10 cellular contexts compared by ENCODE assay signal in the genomic region with DNA sequence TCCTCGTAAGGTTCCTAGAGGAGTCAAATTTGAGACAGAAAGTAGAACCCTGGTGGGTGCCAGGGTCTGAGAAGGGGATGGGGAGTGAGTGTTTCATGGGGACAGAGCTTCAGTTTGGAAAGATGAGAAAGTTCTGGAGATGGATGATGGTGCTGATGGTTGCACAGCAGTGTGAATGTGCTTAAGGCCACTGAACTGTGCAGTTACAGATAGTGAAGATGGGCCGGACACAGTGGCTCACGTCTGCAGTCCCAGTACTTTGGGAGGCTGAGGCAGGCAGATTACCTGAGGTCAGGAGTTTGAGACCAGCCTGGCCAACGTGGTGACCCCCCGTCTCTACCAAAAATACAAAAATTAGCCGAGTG. TPM values are rescaled to one million over a fixed set of nuclear protein-coding genes. Genes with fewer than 3 reads are reported as not detected.
A peak's percentile ranks its signal among the peaks of the same experiment; 100 is the strongest.
DNase-seq lines count a peak whose midpoint lies in the region; ATAC-seq and TF ChIP-seq lines count a peak whose summit lies in the region.
"Had no signal": no experiment of that assay in that cellular context is flagged by ENCODE, and none has a peak within 500 bp of the region (broad histone marks: within the 10 kb centered on the region; RNA-seq: fewer than 3 reads in every experiment).

No MANE protein-coding gene starts in this region.

- H3K36me3 ChIP-seq in cardiac muscle cell (no peaks in the 10 kb centered on the region), heart right ventricle (no peaks in the 10 kb centered on the region), thymus (ENCODE audit: control insufficient read depth, insufficient read depth) (no peaks in the 10 kb centered on the region)

- H3K4me3 ChIP-seq in cardiac muscle cell (peak overlapping the region; percentile 61), heart right ventricle (peak overlapping the region in 1 of 10 donors; percentile 80), WI38 (ENCODE audit: low read depth, low read length) (peak overlapping the region; percentile 86), thymus (ENCODE audit: low read length) (peak overlapping the region; percentile 73)

- DNase-seq in cardiac muscle cell (ENCODE audit: low read depth in 1 of 2, low spot score in 1 of 2) (no peak), heart right ventricle (no peak), glutamatergic neuron (no peak)
- DNase-seq: activated gamma-delta T cell, DMS 273 treated with DMSO at 0.1 percent for 48 hours had no signal

- ATAC-seq in heart right ventricle (no peak), HG02870 (IDR thresholded peaks at IDR 0.05; ENCODE audit: unreplicated experiment) (no peak), HG02763 (IDR thresholded peaks at IDR 0.05; ENCODE audit: unreplicated experiment) (no peak), GM19463 (IDR thresholded peaks at IDR 0.05; ENCODE audit: unreplicated experiment) (no peak)

- WGBS in heart right ventricle, 2 donors: 44 to 49% methylated on average over 6 of the region's 6 CpGs
- WGBS in thymus: 62% methylated on average over 6 of the region's 6 CpGs

- intact Hi-C loops in heart right ventricle (cut with DNase I): loop anchor here in 4 of 10 donors (5.0 kb wide), 2 partner anchors 38 to 43 kb away; partner anchors contain the start of gene KANK2 (in 3 of the 4)

- peaks cover 13% of the 10 kb centered on the region for H3K9me3 Mint-ChIP-seq in glutamatergic neuron (ENCODE audit: unreplicated experiment)

- no peak overlapping the region for H3K27ac ChIP-seq in cardiac muscle cell
- H3K27ac ChIP-seq in heart right ventricle: peak overlapping the region in 1 of 10 donors; percentile 89
- H3K27ac ChIP-seq in thymus (ENCODE audit: low read depth): no peak overlapping the region

- no peaks in the 10 kb centered on the region for H3K36me3 Mint-ChIP-seq in glutamatergic neuron (ENCODE audit: unreplicated experiment)

- no peak for TF ChIP-seq CTCF in cardiac muscle cell (IDR thresholded peaks at IDR 0.05; ENCODE audit: low read depth, low read length)
- TF ChIP-seq CTCF in heart right ventricle (IDR thresholded peaks at IDR 0.05): no peak
- TF ChIP-seq CTCF in WI38 (IDR thresholded peaks at IDR 0.05; ENCODE audit: low read depth, low read length): no peak
- TF ChIP-seq CTCF in glutamatergic neuron (IDR thresholded peaks at IDR 0.05; ENCODE audit: partially characterized antibody, unreplicated experiment): no peak

- H3K4me1 ChIP-seq in cardiac muscle cell (ENCODE audit: low read depth): peaks cover 12% of the 10 kb centered on the region
- peaks cover 5 to 64% (median 36%) of the 10 kb centered on the region in 9 donors for H3K4me1 ChIP-seq in heart right ventricle
- H3K4me1 ChIP-seq in thymus (ENCODE audit: control insufficient read depth, insufficient read depth, low read length): peaks cover 11% of the 10 kb centered on the region

- H3K27me3 ChIP-seq in cardiac muscle cell: no peaks in the 10 kb centered on the region
- no peaks in the 10 kb centered on the region for H3K27me3 ChIP-seq in heart right ventricle
- H3K27me3 ChIP-seq in thymus (ENCODE audit: control insufficient read depth, insufficient read depth): no peaks in the 10 kb centered on the region

- peak overlapping the region; percentile 28 for H3K27ac Mint-ChIP-seq in glutamatergic neuron (ENCODE audit: unreplicated experiment)

- peak overlapping the region; percentile 79 for H3K4me3 Mint-ChIP-seq in glutamatergic neuron (ENCODE audit: unreplicated experiment)

- no peaks in the 10 kb centered on the region for H3K9me3 ChIP-seq in cardiac muscle cell (ENCODE audit: low read depth)
- H3K9me3 ChIP-seq in heart right ventricle: no peaks in the 10 kb centered on the region
- no peaks in the 10 kb centered on the region for H3K9me3 ChIP-seq in thymus (ENCODE audit: control insufficient read depth)

- no peaks in the 10 kb centered on the region for H3K27me3 Mint-ChIP-seq in glutamatergic neuron (ENCODE audit: unreplicated experiment)

- H3K4me1 Mint-ChIP-seq in glutamatergic neuron (ENCODE audit: low read depth, unreplicated experiment): no peaks in the 10 kb centered on the region

RNA-seq across cellular contexts. Expression of gene SPC24, which starts 0.9 kb away (rescaled TPM):
- total RNA-seq in cardiac muscle cell (15.8 and 127 TPM in 2 replicates), heart right ventricle (1 to 10 TPM; 1.6 to 8.5 (median 3.2) TPM), glutamatergic neuron (ENCODE audit: unreplicated experiment) (3.8 TPM)
- polyA plus RNA-seq in cardiac muscle cell (7.1 and 25.8 TPM in 2 replicates), heart right ventricle (1 to 10 TPM in 1 of 2 donors, under 1 TPM in 1; 0.93 to 5.9 TPM), thymus (4.0 TPM)

RNA-seq across cellular contexts. Expression of gene KANK2, which starts 42.7 kb away (rescaled TPM):
- total RNA-seq in cardiac muscle cell: 73.0 and 106 TPM in 2 replicates
- 38.9 and 43.9 TPM in 2 replicates for polyA plus RNA-seq in cardiac muscle cell
- 100 to 1,000 TPM; 243 to 355 (median 307) TPM for total RNA-seq in heart right ventricle
- 100 to 1,000 TPM; 165 to 226 TPM for polyA plus RNA-seq in heart right ventricle
- total RNA-seq in glutamatergic neuron (ENCODE audit: unreplicated experiment): 23.0 TPM
- polyA plus RNA-seq in thymus: 18.3 TPM
